In the genomic region with DNA sequence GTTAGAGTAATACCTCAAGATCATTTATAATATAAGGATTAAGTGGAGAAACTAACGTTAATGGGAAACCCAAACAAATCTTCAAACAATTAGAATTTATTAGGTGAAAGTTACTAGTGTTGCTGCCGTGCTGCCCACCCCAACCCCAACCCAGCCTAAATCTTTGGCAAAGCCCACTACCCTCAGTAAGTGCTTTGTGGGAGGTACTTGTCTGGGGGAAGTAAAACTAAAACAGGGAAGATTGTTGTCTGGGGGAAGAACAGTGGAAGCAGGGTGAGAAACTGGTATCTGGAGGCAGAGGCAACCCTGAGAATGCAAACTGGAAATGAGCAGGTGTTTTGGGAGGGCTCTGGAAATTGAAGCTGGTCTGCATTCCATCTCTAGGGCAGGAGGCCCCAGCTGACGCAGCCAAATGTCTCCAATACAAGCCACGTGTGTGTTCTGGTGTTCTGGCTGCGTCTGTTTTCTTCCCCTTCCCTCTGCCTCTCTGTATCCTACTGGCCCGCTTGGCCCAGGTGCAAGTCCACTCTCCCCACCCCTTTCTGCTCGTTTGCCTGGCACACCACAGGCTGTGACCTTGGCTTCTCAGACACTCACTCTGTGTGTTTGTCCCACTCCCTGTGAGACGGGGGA, we compare ENCODE assay signal across 15 cellular contexts. TPM values are rescaled to one million over a fixed set of nuclear protein-coding genes. Genes with fewer than 3 reads are reported as not detected.
DNase-seq lines count a peak whose midpoint lies in the region; ATAC-seq and TF ChIP-seq lines count a peak whose summit lies in the region.
"Had no signal": no experiment of that assay in that cellular context is flagged by ENCODE, and none has a peak within 500 bp of the region (broad histone marks: within the 10 kb centered on the region; RNA-seq: fewer than 3 reads in every experiment).

No MANE protein-coding gene starts in this region.

- in situ Hi-C loops in mammary epithelial cell (cut with MboI; ENCODE audit: low sequenced_read_pairs in 2 of 2), result loop anchor here in 1 of 2 donors (25.0 kb wide), 1 partner anchor 352 kb away; no protein-coding TSS in a partner anchor

- H3K4me3 ChIP-seq in breast epithelium (no peak overlapping the region), mammary epithelial cell (replicated peaks in 1 of 3; ENCODE audit: insufficient read depth in 1 of 3, low read depth in 2 of 3, low read length in 3 of 3) (no peak overlapping the region), aorta (ENCODE audit: low read length in 2 of 2) (no peak overlapping the region)
- no peak overlapping the region for H3K4me3 ChIP-seq in naive thymus-derived CD4-positive, alpha-beta T cell (ENCODE audit: low read length)
- H3K4me3 ChIP-seq: K562, upper lobe of right lung had no signal

- no peaks in the 10 kb centered on the region for H3K27me3 Mint-ChIP-seq in chondrocyte (ENCODE audit: low read depth)
- peaks cover 6% of the 10 kb centered on the region for H3K27me3 Mint-ChIP-seq in activated CD4-positive, alpha-beta T cell treated with anti-CD3 and anti-CD28 coated beads, Interleukin-2, amount 10 ng/mL, durations not matched to agents 24 days and 14 days
- H3K27me3 Mint-ChIP-seq in naive thymus-derived CD4-positive, alpha-beta T cell, result peaks cover 0 to 11% (median 0%) of the 10 kb centered on the region in 5 donors

- H3K79me2 ChIP-seq in mammary epithelial cell (ENCODE audit: insufficient read depth, low read length), result no peaks in the 10 kb centered on the region

- peaks cover 94% of the 10 kb centered on the region for H3K4me1 Mint-ChIP-seq in chondrocyte (ENCODE audit: low read depth)
- peaks cover 9% of the 10 kb centered on the region for H3K4me1 Mint-ChIP-seq in activated CD4-positive, alpha-beta T cell treated with anti-CD3 and anti-CD28 coated beads, Interleukin-2, amount 10 ng/mL, durations not matched to agents 24 days and 14 days
- H3K4me1 Mint-ChIP-seq in naive thymus-derived CD4-positive, alpha-beta T cell, result peaks cover 9 to 12% (median 11%) of the 10 kb centered on the region in 7 donors

- WGBS in mammary epithelial cell (ENCODE audit: low coverage, missing lambda C conversion rate), result 52% methylated on average over 6 of the region's 8 CpGs
- WGBS in aorta, 2 donors, result 20 to 24% methylated on average over 8 of the region's 8 CpGs

- no peak overlapping the region for H3K4me2 ChIP-seq in mammary epithelial cell (ENCODE audit: insufficient read depth, low read depth, low read length)

- peak overlapping the region; percentile 2 to 18 for H3K27ac ChIP-seq in breast epithelium
- H3K27ac ChIP-seq in mammary epithelial cell (ENCODE audit: insufficient read depth, low read depth, low read length), result no peak overlapping the region
- H3K27ac ChIP-seq in aorta (ENCODE audit: low read depth in 1 of 2, low read length in 2 of 2), result peak overlapping the region; percentile 78 to 79
- H3K27ac ChIP-seq in naive thymus-derived CD4-positive, alpha-beta T cell (ENCODE audit: low read depth, low read length), result no peak overlapping the region
- H3K27ac ChIP-seq: upper lobe of right lung had no signal

- no TSS peak for BruUV-seq in mammary epithelial cell (replicated peaks; lab: Mats Ljungman, UMichigan)

- no peak for TF ChIP-seq POLR2A in breast epithelium (IDR thresholded peaks at IDR 0.05)

- peaks cover 58% of the 10 kb centered on the region for H3K36me3 Mint-ChIP-seq in chondrocyte (ENCODE audit: low read depth)
- H3K36me3 Mint-ChIP-seq in activated CD4-positive, alpha-beta T cell treated with anti-CD3 and anti-CD28 coated beads, Interleukin-2, amount 10 ng/mL, durations not matched to agents 24 days and 14 days (ENCODE audit: low read depth), result no peaks in the 10 kb centered on the region
- H3K36me3 Mint-ChIP-seq in naive thymus-derived CD4-positive, alpha-beta T cell, result no peaks in the 10 kb centered on the region

- H3K9ac ChIP-seq in mammary epithelial cell (ENCODE audit: insufficient read depth, low read length), result no peak overlapping the region

- CTCF ChIA-PET in mammary epithelial cell (lab: Charles Lee; ENCODE audit: low non-redundant PET), result no interaction called here
- CTCF ChIA-PET in naive thymus-derived CD4-positive, alpha-beta T cell (lab: Charles Lee), result interaction anchor here (1.3 to 1.4 kb wide), 2 partner anchors 18 to 364 kb away, joined by 3 to 4 read pairs; no protein-coding TSS in a partner anchor

- H3K36me3 ChIP-seq in breast epithelium, result no peaks in the 10 kb centered on the region
- no peaks in the 10 kb centered on the region for H3K36me3 ChIP-seq in mammary epithelial cell (ENCODE audit: insufficient read depth, low read length)
- peaks cover 0 to 6% of the 10 kb centered on the region in 2 donors for H3K36me3 ChIP-seq in aorta (ENCODE audit: control insufficient read depth in 1 of 2, insufficient read depth in 2 of 2, low read length in 1 of 2)
- H3K36me3 ChIP-seq in naive thymus-derived CD4-positive, alpha-beta T cell (ENCODE audit: control insufficient read depth in 2 of 3, insufficient read depth in 3 of 3, low read length in 3 of 3), result no peaks in the 10 kb centered on the region
- H3K36me3 ChIP-seq: upper lobe of right lung had no signal

- TF ChIP-seq CTCF in breast epithelium (IDR thresholded peaks at IDR 0.05) (no peak), mammary epithelial cell (conservative IDR thresholded peaks at IDR 0.05 in 1 of 2, IDR thresholded peaks at IDR 0.05 in 1 of 2; ENCODE audit: extremely low read depth in 1 of 2, insufficient read depth in 1 of 2, low read depth in 1 of 2, low read length in 2 of 2) (no peak), chondrocyte (IDR thresholded peaks at IDR 0.05) (no peak)

- no peak overlapping the region for H3K4me3 Mint-ChIP-seq in chondrocyte (ENCODE audit: unreplicated experiment)
- no peak overlapping the region for H3K4me3 Mint-ChIP-seq in activated CD4-positive, alpha-beta T cell treated with anti-CD3 and anti-CD28 coated beads, Interleukin-2, amount 10 ng/mL, durations not matched to agents 24 days and 14 days
- no peak overlapping the region for H3K4me3 Mint-ChIP-seq in naive thymus-derived CD4-positive, alpha-beta T cell

- H2AFZ ChIP-seq in mammary epithelial cell (ENCODE audit: low read depth, low read length), result no peak overlapping the region

- ATAC-seq in aorta (ENCODE audit: low FRiP score), result no peak
- ATAC-seq in naive thymus-derived CD4-positive, alpha-beta T cell, result no peak
- ATAC-seq: K562, upper lobe of right lung had no signal

- dilution Hi-C loops in mammary epithelial cell (cut with HindIII; ENCODE audit: low sequenced_read_pairs), result no loop called here

- H4K20me1 ChIP-seq in mammary epithelial cell (ENCODE audit: insufficient read depth, low read length), result no peaks in the 10 kb centered on the region

- intact Hi-C loops in breast epithelium (cut with DNase I; ENCODE audit: low total_unique reads) (no loop called here), mammary epithelial cell (cut with micrococcal nuclease) (no loop called here), aorta (cut with DNase I) (loop anchor here in 1 of 2 donors (5.0 kb wide), 1 partner anchor 67 kb away; no protein-coding TSS in a partner anchor)
- intact Hi-C loops in activated CD4-positive, alpha-beta T cell treated with anti-CD3 and anti-CD28 coated beads, Interleukin-2, amount 10 ng/mL, durations not matched to agents 24 days and 14 days (cut with micrococcal nuclease), result no loop called here
- intact Hi-C loops in naive thymus-derived CD4-positive, alpha-beta T cell (cut with micrococcal nuclease), result no loop called here

- DNase-seq in breast epithelium (ENCODE audit: low spot score in 2 of 2) (peak in 1 of 2 donors; percentile 46), mammary epithelial cell (no peak), chondrocyte (ENCODE audit: low spot score) (no peak), mucosa of gallbladder (ENCODE audit: low spot score) (peak; percentile 31), aorta (peak in 1 of 2 donors; percentile 55), DMS53 treated with DMSO at 0.1 percent for 48 hours (lab: John Stamatoyannopoulos, UW; ENCODE audit: unreplicated experiment) (no peak)
- DNase-seq in activated CD4-positive, alpha-beta T cell treated with anti-CD3 and anti-CD28 coated beads, Interleukin-2, amount 10 ng/mL, durations not matched to agents 24 days and 14 days, result no peak
- DNase-seq in naive thymus-derived CD4-positive, alpha-beta T cell, result no peak
- DNase-seq: DMS153; effector memory CD4-positive, alpha-beta T cell; NCI-H1436; NCI-H748 treated with DMSO at 0.1 percent for 48 hours; SHP77 treated with DMSO at 0.1 percent for 48 hours; upper lobe of right lung had no signal

- POLR2A ChIA-PET in naive thymus-derived CD4-positive, alpha-beta T cell (lab: Charles Lee), result interaction anchor here (0.5 kb wide), 1 partner anchor 86 kb away, joined by 3 read pairs; no protein-coding TSS in a partner anchor

- H3K4me1 ChIP-seq in breast epithelium (no peaks in the 10 kb centered on the region), mammary epithelial cell (ENCODE audit: insufficient read depth, low read length) (peaks cover 22% of the 10 kb centered on the region), aorta (ENCODE audit: control insufficient read depth in 1 of 2, insufficient read depth in 2 of 2, low read length in 2 of 2) (no peaks in the 10 kb centered on the region)
- peaks cover 0 to 4% of the 10 kb centered on the region in 2 donors for H3K4me1 ChIP-seq in naive thymus-derived CD4-positive, alpha-beta T cell (ENCODE audit: control insufficient read depth in 2 of 2, insufficient read depth in 2 of 2, low read length in 2 of 2)
- H3K4me1 ChIP-seq: upper lobe of right lung had no signal

- H3K9me3 Mint-ChIP-seq in chondrocyte (ENCODE audit: low read depth), result no peaks in the 10 kb centered on the region
- H3K9me3 Mint-ChIP-seq in activated CD4-positive, alpha-beta T cell treated with anti-CD3 and anti-CD28 coated beads, Interleukin-2, amount 10 ng/mL, durations not matched to agents 24 days and 14 days, result no peaks in the 10 kb centered on the region
- H3K9me3 Mint-ChIP-seq in naive thymus-derived CD4-positive, alpha-beta T cell, result no peaks in the 10 kb centered on the region

- H3K27me3 ChIP-seq in breast epithelium (no peaks in the 10 kb centered on the region), mammary epithelial cell (ENCODE audit: insufficient read depth, low read length) (no peaks in the 10 kb centered on the region), aorta (ENCODE audit: control insufficient read depth in 1 of 2, insufficient read depth in 2 of 2, low read length in 1 of 2) (no peaks in the 10 kb centered on the region)
- H3K27me3 ChIP-seq in naive thymus-derived CD4-positive, alpha-beta T cell (ENCODE audit: control insufficient read depth in 2 of 2, insufficient read depth in 2 of 2, low read length in 2 of 2), result no peaks in the 10 kb centered on the region
- H3K27me3 ChIP-seq: upper lobe of right lung had no signal

- peak overlapping the region; percentile 99 for H3K27ac Mint-ChIP-seq in chondrocyte (ENCODE audit: unreplicated experiment)
- H3K27ac Mint-ChIP-seq in activated CD4-positive, alpha-beta T cell treated with anti-CD3 and anti-CD28 coated beads, Interleukin-2, amount 10 ng/mL, durations not matched to agents 24 days and 14 days, result no peak overlapping the region
- no peak overlapping the region for H3K27ac Mint-ChIP-seq in naive thymus-derived CD4-positive, alpha-beta T cell

- H3K9me3 ChIP-seq in breast epithelium (no peaks in the 10 kb centered on the region), mammary epithelial cell (replicated peaks; ENCODE audit: insufficient read depth, low read length) (no peaks in the 10 kb centered on the region), aorta (ENCODE audit: control insufficient read depth, low read length) (no peaks in the 10 kb centered on the region)
- H3K9me3 ChIP-seq in naive thymus-derived CD4-positive, alpha-beta T cell (ENCODE audit: control insufficient read depth in 2 of 3, low read length in 3 of 3), result no peaks in the 10 kb centered on the region
- H3K9me3 ChIP-seq: upper lobe of right lung had no signal

RNA-seq across cellular contexts. Expression of gene FEM1B, which starts 32.7 kb away (rescaled TPM):
- 10 to 100 TPM; 48.5 to 82.7 (median 60.0) TPM for total RNA-seq in breast epithelium
- total RNA-seq in mammary epithelial cell, result 100 to 1,000 TPM in 1 of 2 donors, 10 to 100 TPM in 1; 86.6 to 105 TPM
- polyA plus RNA-seq in mammary epithelial cell, result 51.5 TPM
- 81.8 TPM for polyA minus RNA-seq in mammary epithelial cell
- 46.0 to 52.7 TPM (median 49.1 TPM) in 3 replicates for total RNA-seq in chondrocyte
- 51.7 TPM for total RNA-seq in mucosa of gallbladder
- 10 to 100 TPM; 76.0 to 96.3 TPM for total RNA-seq in aorta
- 10 to 100 TPM; 11.3 to 14.2 TPM for polyA plus RNA-seq in aorta
- total RNA-seq in activated CD4-positive, alpha-beta T cell treated with anti-CD3 and anti-CD28 coated beads, Interleukin-2, amount 10 ng/mL, durations not matched to agents 24 days and 14 days, result 46.2 and 51.6 TPM in 2 replicates
- 10 to 100 TPM; 56.5 to 73.2 (median 62.0) TPM for total RNA-seq in naive thymus-derived CD4-positive, alpha-beta T cell
- polyA plus RNA-seq in naive thymus-derived CD4-positive, alpha-beta T cell, result 10 to 100 TPM; 12.0 to 12.7 TPM

Comparison
In these comparisons a context has a peak if more than half of its experiments do, and no peak if none do; other contexts are left out.
1. H3K27ac ChIP-seq: peak in breast epithelium (2 of 2) and aorta (2 of 2); none in mammary epithelial cell (single experiment) and naive thymus-derived CD4-positive, alpha-beta T cell (single experiment).